Comparison of ENCODE assay signal across 29 cellular contexts in genomic region chr11:1618231-1618630, GRCh38. TPM values are rescaled to one million over a fixed set of nuclear protein-coding genes. Genes with fewer than 3 reads are reported as not detected.
"Had no signal": no experiment of that assay in that cellular context is flagged by ENCODE, and none has a peak within 500 bp of the region (broad histone marks: within the 10 kb centered on the region; RNA-seq: fewer than 3 reads in every experiment).

No MANE protein-coding gene starts in this region.

- ATAC-seq: activated CD8-positive, alpha-beta T cell treated with anti-CD3 and anti-CD28 coated beads, Interleukin-2, amount 10 ng/mL, durations not matched to agents 7 days and 5 days; Panc1; SK-N-SH treated with all-trans-retinoic acid at 6 μM for 48 hours had no signal

- H3K36me3 Mint-ChIP-seq: activated naive CD8-positive, alpha-beta T cell treated with anti-CD3 and anti-CD28 coated beads, Interleukin-2, amount 10 ng/mL, durations not matched to agents 7 days and 5 days had no signal

- H3K4me1 ChIP-seq: breast epithelium, SJSA1 had no signal

- H3K9me3 ChIP-seq: breast epithelium, MG63, SJSA1 had no signal

- H3K27me3 ChIP-seq: SJSA1 had no signal

- H3K4me3 ChIP-seq: breast epithelium, MG63, SJSA1 had no signal

- DNase-seq: activated CD4-positive, alpha-beta T cell treated with anti-CD3 and anti-CD28 coated beads for 48 hours; activated CD4-positive, alpha-beta T cell treated with anti-CD3 and anti-CD28 coated beads, Interleukin-2, amount 50 U/mL, for 4 hours; activated CD4-positive, CD25-positive, alpha-beta regulatory T cell treated with anti-CD3 and anti-CD28 coated beads, Interleukin-2, amount 50 U/mL, for 72 hours; activated CD8-positive, alpha-beta memory T cell treated with anti-CD3 and anti-CD28 coated beads, Interleukin-2, amount 50 U/mL, for 48 hours; activated CD8-positive, alpha-beta T cell treated with anti-CD3 and anti-CD28 coated beads, Interleukin-2, amount 10 ng/mL, durations not matched to agents 7 days and 5 days; activated naive CD4-positive, alpha-beta T cell treated with anti-CD3 and anti-CD28 coated beads, Interleukin-2, amount 50 U/mL, for 16 hours; activated naive CD8-positive, alpha-beta T cell treated with anti-CD3 and anti-CD28 coated beads, Interleukin-2, amount 10 ng/mL, durations not matched to agents 7 days and 5 days; activated T-cell treated with anti-CD3 and anti-CD28 coated beads, Interleukin-2, amount 50 U/mL, for 1 hour; aorta; caudate nucleus; KG1; MG63; MV-4-11; NCI-H1092 treated with DMSO at 0.1 percent for 48 hours; NCI-H1417 treated with DMSO at 0.1 percent for 48 hours; NCI-H1694 treated with DMSO at 0.1 percent for 48 hours; NCI-H2029 treated with DMSO at 0.1 percent for 48 hours; NCI-H510A treated with DMSO at 0.1 percent for 48 hours; NCI-H69; NK-92 treated with Interleukin-12 subunit alpha and Interleukin-12 subunit beta, amount 100 ng/mL, for 24 hours; OCI-M1; SHP77; SW 1271 had no signal

- H3K4me3 Mint-ChIP-seq: activated CD8-positive, alpha-beta T cell treated with anti-CD3 and anti-CD28 coated beads, Interleukin-2, amount 10 ng/mL, durations not matched to agents 7 days and 5 days; activated naive CD8-positive, alpha-beta T cell treated with anti-CD3 and anti-CD28 coated beads, Interleukin-2, amount 10 ng/mL, durations not matched to agents 7 days and 5 days had no signal

- H3K27ac Mint-ChIP-seq: activated CD8-positive, alpha-beta T cell treated with anti-CD3 and anti-CD28 coated beads, Interleukin-2, amount 10 ng/mL, durations not matched to agents 7 days and 5 days; activated naive CD8-positive, alpha-beta T cell treated with anti-CD3 and anti-CD28 coated beads, Interleukin-2, amount 10 ng/mL, durations not matched to agents 7 days and 5 days had no signal

- H3K27ac ChIP-seq: breast epithelium, SJSA1 had no signal

- H3K9me3 Mint-ChIP-seq: activated naive CD8-positive, alpha-beta T cell treated with anti-CD3 and anti-CD28 coated beads, Interleukin-2, amount 10 ng/mL, durations not matched to agents 7 days and 5 days had no signal

- H3K36me3 ChIP-seq: breast epithelium, MG63, SJSA1 had no signal

RNA-seq across cellular contexts. Expression of gene KRTAP5-4, which starts 3.7 kb away (rescaled TPM):
- total RNA-seq: activated CD8-positive, alpha-beta T cell treated with anti-CD3 and anti-CD28 coated beads, Interleukin-2, amount 10 ng/mL, durations not matched to agents 7 days and 5 days; activated naive CD8-positive, alpha-beta T cell treated with anti-CD3 and anti-CD28 coated beads, Interleukin-2, amount 10 ng/mL, durations not matched to agents 7 days and 5 days; aorta; breast epithelium; LHCN-M2; SJSA1; T-helper 1 cell treated with Interleukin-12 subunit alpha and Interleukin-12 subunit beta and Interleukin-4 antibody, amounts not matched to agents 30 ng/mL and 1 ng/mL, for 36 hours had no signal
- polyA plus RNA-seq: aorta had no signal

RNA-seq across cellular contexts. Expression of gene KRTAP5-3, which starts 10.0 kb away (rescaled TPM):
- total RNA-seq: activated CD8-positive, alpha-beta T cell treated with anti-CD3 and anti-CD28 coated beads, Interleukin-2, amount 10 ng/mL, durations not matched to agents 7 days and 5 days; activated naive CD8-positive, alpha-beta T cell treated with anti-CD3 and anti-CD28 coated beads, Interleukin-2, amount 10 ng/mL, durations not matched to agents 7 days and 5 days; aorta; breast epithelium; LHCN-M2; SJSA1; T-helper 1 cell treated with Interleukin-12 subunit alpha and Interleukin-12 subunit beta and Interleukin-4 antibody, amounts not matched to agents 30 ng/mL and 1 ng/mL, for 36 hours had no signal
- polyA plus RNA-seq: aorta had no signal

RNA-seq across cellular contexts. Expression of gene KRTAP5-5, which starts 11.3 kb away (rescaled TPM):
- total RNA-seq: activated CD8-positive, alpha-beta T cell treated with anti-CD3 and anti-CD28 coated beads, Interleukin-2, amount 10 ng/mL, durations not matched to agents 7 days and 5 days; activated naive CD8-positive, alpha-beta T cell treated with anti-CD3 and anti-CD28 coated beads, Interleukin-2, amount 10 ng/mL, durations not matched to agents 7 days and 5 days; aorta; breast epithelium; LHCN-M2; SJSA1; T-helper 1 cell treated with Interleukin-12 subunit alpha and Interleukin-12 subunit beta and Interleukin-4 antibody, amounts not matched to agents 30 ng/mL and 1 ng/mL, for 36 hours had no signal
- polyA plus RNA-seq: aorta had no signal

RNA-seq across cellular contexts. Expression of gene KRTAP5-2, which starts 20.1 kb away (rescaled TPM):
- total RNA-seq: activated CD8-positive, alpha-beta T cell treated with anti-CD3 and anti-CD28 coated beads, Interleukin-2, amount 10 ng/mL, durations not matched to agents 7 days and 5 days; activated naive CD8-positive, alpha-beta T cell treated with anti-CD3 and anti-CD28 coated beads, Interleukin-2, amount 10 ng/mL, durations not matched to agents 7 days and 5 days; aorta; breast epithelium; LHCN-M2; SJSA1; T-helper 1 cell treated with Interleukin-12 subunit alpha and Interleukin-12 subunit beta and Interleukin-4 antibody, amounts not matched to agents 30 ng/mL and 1 ng/mL, for 36 hours had no signal
- polyA plus RNA-seq: aorta had no signal

RNA-seq across cellular contexts. Expression of gene KRTAP5-1, which starts 33.1 kb away (rescaled TPM):
- total RNA-seq: activated CD8-positive, alpha-beta T cell treated with anti-CD3 and anti-CD28 coated beads, Interleukin-2, amount 10 ng/mL, durations not matched to agents 7 days and 5 days; activated naive CD8-positive, alpha-beta T cell treated with anti-CD3 and anti-CD28 coated beads, Interleukin-2, amount 10 ng/mL, durations not matched to agents 7 days and 5 days; aorta; breast epithelium; LHCN-M2; SJSA1; T-helper 1 cell treated with Interleukin-12 subunit alpha and Interleukin-12 subunit beta and Interleukin-4 antibody, amounts not matched to agents 30 ng/mL and 1 ng/mL, for 36 hours had no signal
- polyA plus RNA-seq: aorta had no signal
